8 cellular contexts compared by ENCODE assay signal in genomic region chr7:135664046-135664589, GRCh38. TPM values are rescaled to one million over a fixed set of nuclear protein-coding genes. Genes with fewer than 3 reads are reported as not detected.
DNase-seq lines count a peak whose midpoint lies in the region; ATAC-seq and TF ChIP-seq lines count a peak whose summit lies in the region.

No MANE protein-coding gene starts in this region.

- H3K27me3 Mint-ChIP-seq in activated CD8-positive, alpha-beta memory T cell treated with anti-CD3 and anti-CD28 coated beads, Interleukin-2, amount 10 ng/mL, durations not matched to agents 7 days and 5 days: no peaks in the 10 kb centered on the region

- no peak overlapping the region for H3K4me3 ChIP-seq in epithelial cell of esophagus (ENCODE audit: low read length)

- CTCF ChIA-PET in activated CD8-positive, alpha-beta memory T cell treated with anti-CD3 and anti-CD28 coated beads, Interleukin-2, amount 10 ng/mL, durations not matched to agents 7 days and 5 days (lab: Charles Lee): interaction anchor here (1.3 to 6.7 kb wide), 4 partner anchors 8 to 390 kb away, joined by 3 to 42 read pairs (median 22); no protein-coding TSS in a partner anchor

- peaks cover 37% of the 10 kb centered on the region for H3K4me1 Mint-ChIP-seq in activated CD8-positive, alpha-beta memory T cell treated with anti-CD3 and anti-CD28 coated beads, Interleukin-2, amount 10 ng/mL, durations not matched to agents 7 days and 5 days

- TF ChIP-seq CTCF in epithelial cell of esophagus (IDR thresholded peaks at IDR 0.05; ENCODE audit: insufficient read depth, low read depth, low read length, missing control alignments): no peak

- peak overlapping the region; percentile 90 for H3K4me3 Mint-ChIP-seq in activated CD8-positive, alpha-beta memory T cell treated with anti-CD3 and anti-CD28 coated beads, Interleukin-2, amount 10 ng/mL, durations not matched to agents 7 days and 5 days

- H3K27ac Mint-ChIP-seq in activated CD8-positive, alpha-beta memory T cell treated with anti-CD3 and anti-CD28 coated beads, Interleukin-2, amount 10 ng/mL, durations not matched to agents 7 days and 5 days: no peak overlapping the region

- no peak for ATAC-seq in activated CD8-positive, alpha-beta memory T cell treated with anti-CD3 and anti-CD28 coated beads, Interleukin-2, amount 10 ng/mL, durations not matched to agents 7 days and 5 days
- ATAC-seq in SK-N-SH treated with all-trans-retinoic acid at 6 μM for 48 hours: peak; percentile 22
- ATAC-seq in stimulated activated naive CD8-positive, alpha-beta T cell treated with anti-CD3 and anti-CD28 coated beads, Interleukin-15, Interleukin-2, amounts not matched to agents 100 U/mL and 50 U/mL, for 24 hours: peak; percentile 24

- H3K9me3 Mint-ChIP-seq in activated CD8-positive, alpha-beta memory T cell treated with anti-CD3 and anti-CD28 coated beads, Interleukin-2, amount 10 ng/mL, durations not matched to agents 7 days and 5 days (ENCODE audit: low read depth): no peaks in the 10 kb centered on the region

- H3K36me3 Mint-ChIP-seq in activated CD8-positive, alpha-beta memory T cell treated with anti-CD3 and anti-CD28 coated beads, Interleukin-2, amount 10 ng/mL, durations not matched to agents 7 days and 5 days: peaks cover 18% of the 10 kb centered on the region

- no peak for DNase-seq in activated CD8-positive, alpha-beta memory T cell treated with anti-CD3 and anti-CD28 coated beads, Interleukin-2, amount 10 ng/mL, durations not matched to agents 7 days and 5 days
- DNase-seq in activated CD8-positive, alpha-beta memory T cell treated with anti-CD3 and anti-CD28 coated beads, Interleukin-2, amount 50 U/mL, for 4 hours: no peak
- peak; percentile 52 for DNase-seq in epithelial cell of esophagus (ENCODE audit: low read depth)
- DNase-seq in stimulated activated naive CD8-positive, alpha-beta T cell treated with anti-CD3 and anti-CD28 coated beads, Interleukin-15, Interleukin-2, amounts not matched to agents 100 U/mL and 50 U/mL, for 24 hours: no peak
- no peak for DNase-seq in NOMO-1 treated with DMSO at 0.1 percent for 48 hours (lab: John Stamatoyannopoulos, UW; ENCODE audit: unreplicated experiment)
- DNase-seq in amniotic stem cell (lab: John Stamatoyannopoulos, UW): no peak
- no peak for DNase-seq in HT-29 (ENCODE audit: low spot score)

TF ChIP-seq in SK-N-SH treated with all-trans-retinoic acid at 6 μM for 48 hours, 23 proteins besides CTCF, POLR2A, EP300 and RAD21 (continues in another document):
- TF ChIP-seq ZNF8 (CRISPR knock-in tag; IDR thresholded peaks at IDR 0.05) (0 out of 2 replicates have a peak, but pooled peaks have one; percentile 22), TCF4 (CRISPR knock-in tag; IDR thresholded peaks at IDR 0.05; ENCODE audit: borderline replicate concordance) (no peak), ESRRG (CRISPR knock-in tag; IDR thresholded peaks at IDR 0.05) (no peak), TOX (CRISPR knock-in tag; IDR thresholded peaks at IDR 0.05; ENCODE audit: borderline replicate concordance) (no peak), ZC3H10 (CRISPR knock-in tag; IDR thresholded peaks at IDR 0.05) (peak; percentile 65; the same call in 1 of the 2 replicates), RARB (CRISPR knock-in tag; IDR thresholded peaks at IDR 0.05) (no peak), CSDC2 (CRISPR knock-in tag; IDR thresholded peaks at IDR 0.05) (no peak), SNAI2 (CRISPR knock-in tag; IDR thresholded peaks at IDR 0.05) (no peak), ZFP30 (CRISPR knock-in tag; IDR thresholded peaks at IDR 0.05) (no peak), BACH2 (CRISPR knock-in tag; IDR thresholded peaks at IDR 0.05; ENCODE audit: borderline replicate concordance) (no peak), PPARA (CRISPR knock-in tag; IDR thresholded peaks at IDR 0.05; ENCODE audit: borderline replicate concordance) (no peak), ISL1 (CRISPR knock-in tag; IDR thresholded peaks at IDR 0.05) (peak; percentile 98), TSHZ2 (CRISPR knock-in tag; IDR thresholded peaks at IDR 0.05) (no peak), CSRNP3 (CRISPR knock-in tag; IDR thresholded peaks at IDR 0.05) (no peak), ZFP3 (CRISPR knock-in tag; IDR thresholded peaks at IDR 0.05) (peak; percentile 88), ARNTL (CRISPR knock-in tag; IDR thresholded peaks at IDR 0.05; ENCODE audit: borderline replicate concordance, low read depth) (no peak)
- TF ChIP-seq, protein P1, sequence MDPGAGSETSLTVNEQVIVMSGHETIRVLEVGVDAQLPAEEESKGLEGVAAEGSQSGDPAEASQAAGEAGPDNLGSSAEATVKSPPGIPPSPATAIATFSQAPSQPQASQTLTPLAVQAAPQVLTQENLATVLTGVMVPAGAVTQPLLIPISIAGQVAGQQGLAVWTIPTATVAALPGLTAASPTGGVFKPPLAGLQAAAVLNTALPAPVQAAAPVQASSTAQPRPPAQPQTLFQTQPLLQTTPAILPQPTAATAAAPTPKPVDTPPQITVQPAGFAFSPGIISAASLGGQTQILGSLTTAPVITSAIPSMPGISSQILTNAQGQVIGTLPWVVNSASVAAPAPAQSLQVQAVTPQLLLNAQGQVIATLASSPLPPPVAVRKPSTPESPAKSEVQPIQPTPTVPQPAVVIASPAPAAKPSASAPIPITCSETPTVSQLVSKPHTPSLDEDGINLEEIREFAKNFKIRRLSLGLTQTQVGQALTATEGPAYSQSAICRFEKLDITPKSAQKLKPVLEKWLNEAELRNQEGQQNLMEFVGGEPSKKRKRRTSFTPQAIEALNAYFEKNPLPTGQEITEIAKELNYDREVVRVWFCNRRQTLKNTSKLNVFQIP (CRISPR knock-in tag; IDR thresholded peaks at IDR 0.05; ENCODE audit: borderline replicate concordance, low read depth): 0 out of 2 replicates have a peak, but pooled peaks have one; percentile 63
- TF ChIP-seq, protein P2, sequence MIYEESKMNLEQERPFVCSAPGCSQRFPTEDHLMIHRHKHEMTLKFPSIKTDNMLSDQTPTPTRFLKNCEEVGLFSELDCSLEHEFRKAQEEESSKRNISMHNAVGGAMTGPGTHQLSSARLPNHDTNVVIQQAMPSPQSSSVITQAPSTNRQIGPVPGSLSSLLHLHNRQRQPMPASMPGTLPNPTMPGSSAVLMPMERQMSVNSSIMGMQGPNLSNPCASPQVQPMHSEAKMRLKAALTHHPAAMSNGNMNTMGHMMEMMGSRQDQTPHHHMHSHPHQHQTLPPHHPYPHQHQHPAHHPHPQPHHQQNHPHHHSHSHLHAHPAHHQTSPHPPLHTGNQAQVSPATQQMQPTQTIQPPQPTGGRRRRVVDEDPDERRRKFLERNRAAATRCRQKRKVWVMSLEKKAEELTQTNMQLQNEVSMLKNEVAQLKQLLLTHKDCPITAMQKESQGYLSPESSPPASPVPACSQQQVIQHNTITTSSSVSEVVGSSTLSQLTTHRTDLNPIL (CRISPR knock-in tag; IDR thresholded peaks at IDR 0.05; ENCODE audit: low read depth): peak; percentile 80

RNA-seq across cellular contexts. Expression of gene STMP1, which starts 1.8 kb away (rescaled TPM):
- 10 to 100 TPM; 14.4 to 17.5 TPM for total RNA-seq in activated CD8-positive, alpha-beta memory T cell treated with anti-CD3 and anti-CD28 coated beads, Interleukin-2, amount 10 ng/mL, durations not matched to agents 7 days and 5 days
- 2.9 and 3.3 TPM in 2 replicates for total RNA-seq in HT-29 (2014; rRNA removed; shearing (Covaris generic))
